Comparison of ENCODE assay signal across 8 cellular contexts in genomic region chr17:31487648-31488263, GRCh38.
A peak's percentile ranks its signal among the peaks of the same experiment; 100 is the strongest.
DNase-seq lines count a peak whose midpoint lies in the region; ATAC-seq and TF ChIP-seq lines count a peak whose summit lies in the region.

No MANE protein-coding gene starts in this region.

- H3K27me3 ChIP-seq in spleen (replicated peaks in 1 of 7), result peaks cover 0 to 21% (median 3%) of the 10 kb centered on the region in 7 donors

- peak; percentile 88 to 89 for DNase-seq in NCI-H2081 (lab: John Stamatoyannopoulos, UW)
- DNase-seq in UCSD-AML1 (lab: John Stamatoyannopoulos, UW; ENCODE audit: unreplicated experiment), result peak; percentile 81
- peak; percentile 92 for DNase-seq in MCF 10A (ENCODE audit: unreplicated experiment)
- DNase-seq in inferior parietal cortex (ENCODE audit: extremely low spot score), result peak; percentile 78
- DNase-seq in spleen, result peak; percentile 99
- DNase-seq in HCEC 1CT, result no peak

- BruUV-seq in MCF 10A (replicated peaks; lab: Mats Ljungman, UMichigan), result no TSS peak

- H3K36me3 Mint-ChIP-seq in MCF 10A (ENCODE audit: insufficient read depth, unreplicated experiment), result no peaks in the 10 kb centered on the region

- peaks cover 37 to 59% (median 58%) of the 10 kb centered on the region in 6 donors for H3K4me1 ChIP-seq in spleen

- no peaks in the 10 kb centered on the region for H3K27me3 Mint-ChIP-seq in MCF 10A (ENCODE audit: insufficient read depth, unreplicated experiment)

- H3K4me3 ChIP-seq in spleen, result peak overlapping the region; percentile 46 to 82 (median 67)

- H3K9me3 ChIP-seq in spleen, result no peaks in the 10 kb centered on the region

- intact Hi-C loops in MCF 10A (cut with micrococcal nuclease) (no loop called here), spleen (cut with DNase I; ENCODE audit: low total_unique reads) (no loop called here)

- POLR2A ChIA-PET in MCF 10A (lab: Yijun Ruan, JAX), result interaction anchor here (0.6 to 3.0 kb wide), 13 partner anchors 9 to 654 kb away, joined by 3 to 22 read pairs (median 3); partner anchors contain the start of genes COPRS and UTP6

- H3K9me3 Mint-ChIP-seq in MCF 10A (ENCODE audit: unreplicated experiment), result no peaks in the 10 kb centered on the region

- H3K27ac Mint-ChIP-seq in MCF 10A (ENCODE audit: low read depth, unreplicated experiment), result no peak overlapping the region

- TF ChIP-seq POLR2A in GM18505 (IDR thresholded peaks at IDR 0.05; ENCODE audit: borderline replicate concordance, extremely low read depth, insufficient read depth, insufficient read length) (peak; percentile 54), spleen (IDR thresholded peaks at IDR 0.05) (peak in 2 of 3 donors; percentile 27 to 74)

- peak overlapping the region; percentile 72 to 94 (median 83) for H3K27ac ChIP-seq in spleen

- TF ChIP-seq CTCF in MCF 10A (IDR thresholded peaks at IDR 0.05; ENCODE audit: unreplicated experiment) (no peak), spleen (IDR thresholded peaks at IDR 0.05 in 8 of 11, conservative IDR thresholded peaks at IDR 0.05 in 3 of 11) (peak in 3 of 11 experiments; percentile 25 to 27 (median 27))

- WGBS in spleen, 5 donors, result 1 to 2% (median 1%) methylated on average over 16 to 83 of the region's 83 CpGs

- CTCF ChIA-PET in MCF 10A (lab: Yijun Ruan, JAX), result interaction anchor here (0.6 to 1.0 kb wide), 4 partner anchors 11 to 411 kb away, joined by 3 to 4 read pairs (median 3); no protein-coding TSS in a partner anchor

- H3K36me3 ChIP-seq in spleen, result no peaks in the 10 kb centered on the region

- peak overlapping the region; percentile 77 for H3K4me3 Mint-ChIP-seq in MCF 10A (ENCODE audit: unreplicated experiment)

- peak; percentile 65 for ATAC-seq in GM18505 (IDR thresholded peaks at IDR 0.05; ENCODE audit: unreplicated experiment)
- ATAC-seq in HG02973 (IDR thresholded peaks at IDR 0.05; ENCODE audit: unreplicated experiment), result peak; percentile 56

- H3K4me1 Mint-ChIP-seq in MCF 10A (ENCODE audit: insufficient read depth, unreplicated experiment), result peaks cover 10% of the 10 kb centered on the region
